ENCODE assay signal across 9 cellular contexts in genomic region chr12:6701078-6701768, GRCh38. TPM values are rescaled to one million over a fixed set of nuclear protein-coding genes. Genes with fewer than 3 reads are reported as not detected.
DNase-seq lines count a peak whose midpoint lies in the region; ATAC-seq and TF ChIP-seq lines count a peak whose summit lies in the region.
"Had no signal": no experiment of that assay in that cellular context is flagged by ENCODE, and none has a peak within 500 bp of the region (broad histone marks: within the 10 kb centered on the region; RNA-seq: fewer than 3 reads in every experiment).

No MANE protein-coding gene starts in this region.

- peak overlapping the region; percentile 63 to 92 (median 81) for H3K4me3 Mint-ChIP-seq in naive thymus-derived CD4-positive, alpha-beta T cell

- in situ Hi-C loops in ACHN (cut with HindIII; ENCODE audit: low pct_ligation_motif_present, low pct_unique_long_range_greater_than_20kb, low sequenced_read_pairs): no loop called here

- no peak for TF ChIP-seq CTCF in AG09309 (IDR thresholded peaks at IDR 0.05; ENCODE audit: control insufficient read depth, insufficient read depth, low read depth, low read length, missing control alignments)
- TF ChIP-seq CTCF in cardiac fibroblast (IDR thresholded peaks at IDR 0.05; ENCODE audit: low read depth, low read length): no peak

- intact Hi-C loops in naive thymus-derived CD4-positive, alpha-beta T cell (cut with micrococcal nuclease): no loop called here

- no peaks in the 10 kb centered on the region for H3K9me3 ChIP-seq in HUES48 (ENCODE audit: control insufficient read depth, insufficient read depth, low read length)
- no peaks in the 10 kb centered on the region for H3K9me3 ChIP-seq in naive thymus-derived CD4-positive, alpha-beta T cell (ENCODE audit: control insufficient read depth in 2 of 3, low read length in 3 of 3)

- H3K4me1 ChIP-seq in HUES48 (ENCODE audit: control insufficient read depth, insufficient read depth, low read length): peaks cover 15% of the 10 kb centered on the region
- H3K4me1 ChIP-seq in naive thymus-derived CD4-positive, alpha-beta T cell (ENCODE audit: control insufficient read depth in 2 of 2, insufficient read depth in 2 of 2, low read length in 2 of 2): peaks cover 5 to 8% of the 10 kb centered on the region in 2 donors

- H3K9me3 Mint-ChIP-seq in naive thymus-derived CD4-positive, alpha-beta T cell: peaks cover 0 to 5% (median 0%) of the 10 kb centered on the region in 11 donors

- peaks cover 8% of the 10 kb centered on the region; the same call in 1 of the 2 replicates for H3K36me3 ChIP-seq in HUES48 (ENCODE audit: control insufficient read depth, insufficient read depth, low read length)
- no peaks in the 10 kb centered on the region for H3K36me3 ChIP-seq in naive thymus-derived CD4-positive, alpha-beta T cell (ENCODE audit: control insufficient read depth in 2 of 3, insufficient read depth in 3 of 3, low read length in 3 of 3)

- no peak for DNase-seq in AG09309 (ENCODE audit: low read depth)
- no peak for DNase-seq in cardiac fibroblast (ENCODE audit: low read depth in 2 of 2)
- no peak for DNase-seq in naive thymus-derived CD4-positive, alpha-beta T cell
- no peak for DNase-seq in ACHN
- no peak for DNase-seq in NCI-H2171 treated with DMSO at 0.1 percent for 48 hours (lab: John Stamatoyannopoulos, UW)

- no peak overlapping the region for H3K27ac ChIP-seq in HUES48 (ENCODE audit: low read depth, low read length)
- H3K27ac ChIP-seq in naive thymus-derived CD4-positive, alpha-beta T cell (ENCODE audit: low read depth, low read length): no peak overlapping the region

- peaks cover 13 to 39% (median 25%) of the 10 kb centered on the region in 7 donors for H3K4me1 Mint-ChIP-seq in naive thymus-derived CD4-positive, alpha-beta T cell

- H3K27me3 ChIP-seq in HUES48 (ENCODE audit: control insufficient read depth, insufficient read depth, low read length): peaks cover 24% of the 10 kb centered on the region
- H3K27me3 ChIP-seq in naive thymus-derived CD4-positive, alpha-beta T cell (ENCODE audit: control insufficient read depth in 2 of 2, insufficient read depth in 2 of 2, low read length in 2 of 2): peaks cover 0 to 6% of the 10 kb centered on the region in 2 donors

- CTCF ChIA-PET in naive thymus-derived CD4-positive, alpha-beta T cell (lab: Charles Lee): no interaction called here

- peaks cover 5 to 70% (median 51%) of the 10 kb centered on the region in 5 donors for H3K27me3 Mint-ChIP-seq in naive thymus-derived CD4-positive, alpha-beta T cell

- ATAC-seq in naive thymus-derived CD4-positive, alpha-beta T cell: no peak
- ATAC-seq in GM19452 (IDR thresholded peaks at IDR 0.05; ENCODE audit: unreplicated experiment) (no peak), GM21576 (IDR thresholded peaks at IDR 0.05; ENCODE audit: unreplicated experiment) (no peak)

- peak overlapping the region in 5 of 9 donors; percentile 5 to 69 (median 56) for H3K27ac Mint-ChIP-seq in naive thymus-derived CD4-positive, alpha-beta T cell

- H3K4me3 ChIP-seq in AG09309 (ENCODE audit: control insufficient read depth, low read depth, low read length) (peak overlapping the region; percentile 55), HUES48 (ENCODE audit: low read depth, low read length) (peak overlapping the region; percentile 67), cardiac fibroblast (replicated peaks in 1 of 2; ENCODE audit: low read depth in 2 of 2, low read length in 2 of 2) (peak overlapping the region; percentile 31 to 42)
- peak overlapping the region; percentile 62 for H3K4me3 ChIP-seq in naive thymus-derived CD4-positive, alpha-beta T cell (ENCODE audit: low read length)

- POLR2A ChIA-PET in naive thymus-derived CD4-positive, alpha-beta T cell (lab: Charles Lee): interaction anchor here (1.0 to 1.3 kb wide), 2 partner anchors 10 to 12 kb away, joined by 3 to 4 read pairs; no protein-coding TSS in a partner anchor

- peaks cover 0 to 2% (median 0%) of the 10 kb centered on the region in 5 donors for H3K36me3 Mint-ChIP-seq in naive thymus-derived CD4-positive, alpha-beta T cell

- no peak overlapping the region for H3K9ac ChIP-seq in HUES48 (ENCODE audit: low read depth, low read length)

RNA-seq across cellular contexts. Expression of gene PIANP, which starts 0.6 kb away (rescaled TPM):
- 1 to 10 TPM in 3 of 5 experiments, under 1 TPM in 1, not detected in 1; 0.64 to 1.7 (median 1.2) TPM for total RNA-seq in naive thymus-derived CD4-positive, alpha-beta T cell
- under 1 TPM; 0.22 to 0.53 TPM for polyA plus RNA-seq in naive thymus-derived CD4-positive, alpha-beta T cell
- total RNA-seq: lung microvascular endothelial cell had no signal

RNA-seq across cellular contexts. Expression of gene ZNF384, which starts 12.0 kb away (rescaled TPM):
- total RNA-seq in naive thymus-derived CD4-positive, alpha-beta T cell: 10 to 100 TPM; 62.8 to 98.2 (median 85.4) TPM
- polyA plus RNA-seq in naive thymus-derived CD4-positive, alpha-beta T cell: 10 to 100 TPM; 23.8 to 36.8 TPM

RNA-seq across cellular contexts. Expression of gene COPS7A, which starts 22.6 kb away (rescaled TPM):
- total RNA-seq in naive thymus-derived CD4-positive, alpha-beta T cell: 10 to 100 TPM; 21.9 to 38.7 (median 30.1) TPM
- 10 to 100 TPM; 43.0 to 48.0 TPM for polyA plus RNA-seq in naive thymus-derived CD4-positive, alpha-beta T cell

RNA-seq across cellular contexts. Expression of gene ING4, which starts 38.3 kb away (rescaled TPM):
- 100 to 1,000 TPM in 1 of 5 experiments, 10 to 100 TPM in 4; 33.1 to 101 (median 39.6) TPM for total RNA-seq in naive thymus-derived CD4-positive, alpha-beta T cell
- polyA plus RNA-seq in naive thymus-derived CD4-positive, alpha-beta T cell: 100 to 1,000 TPM; 103 to 106 TPM

RNA-seq across cellular contexts. Expression of gene MLF2, which starts 51.7 kb away (rescaled TPM):
- 100 to 1,000 TPM in 3 of 5 experiments, 10 to 100 TPM in 2; 84.6 to 141 (median 117) TPM for total RNA-seq in naive thymus-derived CD4-positive, alpha-beta T cell
- 100 to 1,000 TPM; 122 to 134 TPM for polyA plus RNA-seq in naive thymus-derived CD4-positive, alpha-beta T cell
